ENCODE assay signal across 8 cellular contexts in genomic region chr2:95207111-95207961, GRCh38. TPM values are rescaled to one million over a fixed set of nuclear protein-coding genes. Genes with fewer than 3 reads are reported as not detected.
DNase-seq lines count a peak whose midpoint lies in the region; TF ChIP-seq lines count a peak whose summit lies in the region.

Gene ZNF892, plus strand, starts transcription at chr2:95207521. Its CDS starts 295 bp downstream, at chr2:95207816.

- CTCF ChIA-PET in activated naive CD4-positive, alpha-beta T cell treated with anti-CD3 and anti-CD28 coated beads, Interleukin-2, amount 10 ng/mL, durations not matched to agents 7 days and 5 days (lab: Charles Lee) = no interaction called here

- TF ChIP-seq CTCF in LNCaP clone FGC (IDR thresholded peaks at IDR 0.05; ENCODE audit: control insufficient read depth, extremely low read depth, insufficient read depth) = peak; percentile 67
- TF ChIP-seq CTCF in suprapubic skin (IDR thresholded peaks at IDR 0.05) = peak in 1 of 2 donors; percentile 29

- TF ChIP-seq POLR2A in suprapubic skin (IDR thresholded peaks at IDR 0.05) = no peak

- WGBS in suprapubic skin = 0% methylated on average over 21 of the region's 74 CpGs

- H3K4me3 ChIP-seq in LNCaP clone FGC (ENCODE audit: low read depth, low read length) = peak within 1 kb of the TSS; percentile 80
- H3K4me3 ChIP-seq in SJSA1 = peak within 1 kb of the TSS; percentile 47
- H3K4me3 ChIP-seq in suprapubic skin = peak within 1 kb of the TSS; percentile 82

- TF ChIP-seq EP300 in suprapubic skin (IDR thresholded peaks at IDR 0.05) = no peak

- no peak within 1 kb of the TSS for H3K27ac ChIP-seq in SJSA1
- H3K27ac ChIP-seq in suprapubic skin = peak within 1 kb of the TSS; percentile 78

- no peaks in the 10 kb centered on the region for H3K27me3 Mint-ChIP-seq in activated naive CD4-positive, alpha-beta T cell treated with anti-CD3 and anti-CD28 coated beads, Interleukin-2, amount 10 ng/mL, durations not matched to agents 7 days and 5 days

- H3K4me3 Mint-ChIP-seq in activated naive CD4-positive, alpha-beta T cell treated with anti-CD3 and anti-CD28 coated beads, Interleukin-2, amount 10 ng/mL, durations not matched to agents 7 days and 5 days = peak within 1 kb of the TSS; percentile 88

- peak within 1 kb of the TSS; percentile 64 for H3K27ac Mint-ChIP-seq in activated naive CD4-positive, alpha-beta T cell treated with anti-CD3 and anti-CD28 coated beads, Interleukin-2, amount 10 ng/mL, durations not matched to agents 7 days and 5 days

- H3K4me1 Mint-ChIP-seq in activated naive CD4-positive, alpha-beta T cell treated with anti-CD3 and anti-CD28 coated beads, Interleukin-2, amount 10 ng/mL, durations not matched to agents 7 days and 5 days = peaks cover 19% of the 10 kb centered on the region

- DNase-seq in GDM1 (lab: John Stamatoyannopoulos, UW) (peak; percentile 62), H4 (ENCODE audit: low spot score) (peak; percentile 83), LNCaP clone FGC (ENCODE audit: low read depth) (peak; percentile 86), SJSA1 (ENCODE audit: low read depth in 1 of 2, low spot score in 2 of 2) (peak; percentile 75 to 83), globus pallidus (ENCODE audit: low spot score) (peak; percentile 87), nucleus accumbens (lab: John Stamatoyannopoulos, UW) (peak; percentile 63 to 93 (median 86)), suprapubic skin (ENCODE audit: low spot score in 2 of 2) (peak; percentile 91 to 92)
- peak; percentile 86 for DNase-seq in activated naive CD4-positive, alpha-beta T cell treated with anti-CD3 and anti-CD28 coated beads, Interleukin-2, amount 10 ng/mL, durations not matched to agents 7 days and 5 days

- H3K9me3 ChIP-seq in SJSA1 (replicated peaks) (peaks cover 9% of the 10 kb centered on the region; the same call in 1 of the 2 replicates), suprapubic skin (peaks cover 20% of the 10 kb centered on the region)

- peaks cover 32% of the 10 kb centered on the region for H3K9me3 Mint-ChIP-seq in activated naive CD4-positive, alpha-beta T cell treated with anti-CD3 and anti-CD28 coated beads, Interleukin-2, amount 10 ng/mL, durations not matched to agents 7 days and 5 days

- peaks cover 30% of the 10 kb centered on the region for H3K36me3 Mint-ChIP-seq in activated naive CD4-positive, alpha-beta T cell treated with anti-CD3 and anti-CD28 coated beads, Interleukin-2, amount 10 ng/mL, durations not matched to agents 7 days and 5 days

- peaks cover 5% of the 10 kb centered on the region; the same call in 1 of the 2 replicates for H3K4me1 ChIP-seq in SJSA1 (replicated peaks)
- H3K4me1 ChIP-seq in suprapubic skin = peaks cover 19% of the 10 kb centered on the region

- H3K36me3 ChIP-seq in SJSA1 = no peaks in the 10 kb centered on the region
- H3K36me3 ChIP-seq in suprapubic skin = peaks cover 24% of the 10 kb centered on the region

- no peaks in the 10 kb centered on the region for H3K27me3 ChIP-seq in SJSA1 (replicated peaks)
- H3K27me3 ChIP-seq in suprapubic skin = no peaks in the 10 kb centered on the region

RNA-seq across cellular contexts. Expression of gene ZNF892, which starts in this region (rescaled TPM):
- 0.70 and 2.0 TPM in 2 replicates for total RNA-seq in H4 (2014; rRNA removed; shearing (Covaris generic))
- total RNA-seq in SJSA1 (2014; rRNA removed; shearing (Covaris generic)) = 1.9 TPM in 2 replicates
- total RNA-seq in suprapubic skin = 1 to 10 TPM; 1.6 to 3.2 (median 2.6) TPM
